33 cellular contexts compared by ENCODE assay signal in genomic region chr2:100358554-100358953, GRCh38. TPM values are rescaled to one million over a fixed set of nuclear protein-coding genes. Genes with fewer than 3 reads are reported as not detected.
"Had no signal": no experiment of that assay in that cellular context is flagged by ENCODE, and none has a peak within 500 bp of the region (broad histone marks: within the 10 kb centered on the region; RNA-seq: fewer than 3 reads in every experiment).

No MANE protein-coding gene starts in this region.

- H3K27me3 ChIP-seq: adrenal gland, ascending aorta, body of pancreas, brain microvascular endothelial cell, breast epithelium, cardiac muscle cell had no signal

- DNase-seq: activated effector memory CD4-positive, alpha-beta T cell treated with anti-CD3 and anti-CD28 coated beads, Interleukin-2, amount 50 U/mL, for 16 hours; activated effector memory CD4-positive, alpha-beta T cell treated with Interleukin-2 at 50 U/mL for 16 hours; activated gamma-delta T cell; activated gamma-delta T cell treated with Interleukin-2 at 50 U/mL for 16 hours; activated naive CD4-positive, alpha-beta T cell; activated naive CD4-positive, alpha-beta T cell treated with anti-CD3 and anti-CD28 coated beads for 36 hours; activated naive CD4-positive, alpha-beta T cell treated with anti-CD3 and anti-CD28 coated beads, Interleukin-2, amount 10 ng/mL, durations not matched to agents 7 days and 5 days; activated naive CD4-positive, alpha-beta T cell treated with anti-CD3 and anti-CD28 coated beads, Interleukin-2, amount 50 U/mL, for 16 hours; activated naive CD4-positive, alpha-beta T cell treated with Interleukin-2 at 50 U/mL for 16 hours; activated naive CD8-positive, alpha-beta T cell treated with anti-CD3 and anti-CD28 coated beads for 36 hours; activated naive CD8-positive, alpha-beta T cell treated with anti-CD3 and anti-CD28 coated beads, Interleukin-2, amount 10 ng/mL, durations not matched to agents 7 days and 5 days; activated naive CD8-positive, alpha-beta T cell treated with anti-CD3 and anti-CD28 coated beads, Interleukin-2, amount 50 U/mL, for 24 hours; activated T-cell treated with anti-CD3 and anti-CD28 coated beads, Interleukin-2, amount 50 U/mL, for 1 hour; activated T-cell treated with anti-CD3 and anti-CD28 coated beads, Interleukin-2, amount 50 U/mL, for 24 hours; activated T-cell treated with anti-CD3 and anti-CD28 coated beads, Interleukin-2, amount 50 U/mL, for 4 hours; activated T-cell treated with anti-CD3 and anti-CD28 coated beads, Interleukin-2, amount 50 U/mL, for 48 hours; activated T-cell treated with anti-CD3 and anti-CD28 coated beads, Interleukin-2, amount 50 U/mL, for 72 hours; adrenal gland; amniotic stem cell; amygdala; anterior cingulate cortex; body of pancreas; brain microvascular endothelial cell; caudate nucleus; central memory CD4-positive, alpha-beta T cell; cerebellar nuclear complex had no signal

- ATAC-seq: activated naive CD4-positive, alpha-beta T cell treated with anti-CD3 and anti-CD28 coated beads, Interleukin-2, amount 50 U/mL, for 72 hours; activated naive CD8-positive, alpha-beta T cell treated with anti-CD3 and anti-CD28 coated beads, Interleukin-2, amount 50 U/mL, for 24 hours; activated T-cell treated with anti-CD3 and anti-CD28 coated beads, Interleukin-2, amount 50 U/mL, for 4 hours; activated T-cell treated with anti-CD3 and anti-CD28 coated beads, Interleukin-2, amount 50 U/mL, for 72 hours; activated T-helper 17 cell treated with anti-CD3 and anti-CD28 coated beads, Interleukin-2, amount 50 U/mL, for 72 hours; body of pancreas had no signal

- H3K36me3 ChIP-seq: adrenal gland, ascending aorta, brain microvascular endothelial cell, breast epithelium, cardiac muscle cell had no signal

- H3K27ac ChIP-seq: adrenal gland, ascending aorta, body of pancreas, brain microvascular endothelial cell, breast epithelium, cardiac muscle cell had no signal

- H3K4me3 ChIP-seq: adrenal gland, ascending aorta, body of pancreas, breast epithelium, cardiac muscle cell had no signal

- H3K4me1 ChIP-seq: adrenal gland, ascending aorta, body of pancreas, breast epithelium had no signal

- FAIRE-seq: astrocyte, bronchial epithelial cell had no signal

- H3K9me3 ChIP-seq: adrenal gland, ascending aorta, body of pancreas had no signal

RNA-seq across cellular contexts. Expression of gene LONRF2, which starts 36.3 kb away (rescaled TPM):
- total RNA-seq: activated naive CD4-positive, alpha-beta T cell treated with anti-CD3 and anti-CD28 coated beads for 36 hours; activated naive CD8-positive, alpha-beta T cell treated with anti-CD3 and anti-CD28 coated beads for 36 hours; bronchial epithelial cell had no signal
